In genomic region chr4:165448700-165449099, GRCh38 we compare ENCODE assay signal across 21 cellular contexts.
DNase-seq lines count a peak whose midpoint lies in the region; ATAC-seq lines count a peak whose summit lies in the region.
"Had no signal": no experiment of that assay in that cellular context is flagged by ENCODE, and none has a peak within 500 bp of the region (broad histone marks: within the 10 kb centered on the region; RNA-seq: fewer than 3 reads in every experiment).

No MANE protein-coding gene starts in this region.

- no peak overlapping the region for H3K4me3 Mint-ChIP-seq in activated CD4-positive, alpha-beta T cell treated with anti-CD3 and anti-CD28 coated beads, Interleukin-2, amount 10 ng/mL, durations not matched to agents 24 days and 14 days
- H3K4me3 Mint-ChIP-seq in stimulated activated naive CD8-positive, alpha-beta T cell treated with anti-CD3 and anti-CD28 coated beads, Interleukin-15, amount 100 ng/mL, for 72 hours = no peak overlapping the region
- H3K4me3 Mint-ChIP-seq in stimulated activated memory B cell treated with anti-CD40 and anti-IgM and Interleukin-4, amounts not matched to agents 10 μg/mL and 1 μg/mL and 100 μg/mL, for 72 hours = no peak overlapping the region
- H3K4me3 Mint-ChIP-seq: CD14-positive monocyte; CD4-positive, alpha-beta T cell; CD8-positive, alpha-beta memory T cell had no signal

- no peaks in the 10 kb centered on the region for H3K4me1 Mint-ChIP-seq in activated CD4-positive, alpha-beta T cell treated with anti-CD3 and anti-CD28 coated beads, Interleukin-2, amount 10 ng/mL, durations not matched to agents 24 days and 14 days
- H3K4me1 Mint-ChIP-seq in stimulated activated naive CD8-positive, alpha-beta T cell treated with anti-CD3 and anti-CD28 coated beads, Interleukin-15, amount 100 ng/mL, for 72 hours = no peaks in the 10 kb centered on the region
- no peaks in the 10 kb centered on the region for H3K4me1 Mint-ChIP-seq in stimulated activated memory B cell treated with anti-CD40 and anti-IgM and Interleukin-4, amounts not matched to agents 10 μg/mL and 1 μg/mL and 100 μg/mL, for 72 hours
- H3K4me1 Mint-ChIP-seq: CD14-positive monocyte had no signal

- H3K36me3 Mint-ChIP-seq in activated CD4-positive, alpha-beta T cell treated with anti-CD3 and anti-CD28 coated beads, Interleukin-2, amount 10 ng/mL, durations not matched to agents 24 days and 14 days (ENCODE audit: low read depth) = no peaks in the 10 kb centered on the region
- H3K36me3 Mint-ChIP-seq in stimulated activated memory B cell treated with anti-CD40 and anti-IgM and Interleukin-4, amounts not matched to agents 10 μg/mL and 1 μg/mL and 100 μg/mL, for 72 hours = no peaks in the 10 kb centered on the region
- H3K36me3 Mint-ChIP-seq: CD14-positive monocyte; CD8-positive, alpha-beta memory T cell had no signal

- intact Hi-C loops in activated CD4-positive, alpha-beta T cell treated with anti-CD3 and anti-CD28 coated beads, Interleukin-2, amount 10 ng/mL, durations not matched to agents 24 days and 14 days (cut with micrococcal nuclease) = no loop called here

- peak; percentile 37 for DNase-seq in activated CD4-positive, alpha-beta T cell treated with anti-CD3 and anti-CD28 coated beads, Interleukin-2, amount 10 ng/mL, durations not matched to agents 24 days and 14 days
- no peak for DNase-seq in activated CD4-positive, alpha-beta T cell treated with anti-CD3 and anti-CD28 coated beads, Interleukin-2, amount 50 U/mL, for 48 hours
- no peak for DNase-seq in stimulated activated naive CD8-positive, alpha-beta T cell treated with anti-CD3 and anti-CD28 coated beads, Interleukin-15, amount 100 ng/mL, for 72 hours
- no peak for DNase-seq in stimulated activated naive CD8-positive, alpha-beta T cell treated with anti-CD3 and anti-CD28 coated beads, Interleukin-15, Interleukin-2, amounts not matched to agents 100 U/mL and 50 U/mL, for 24 hours
- DNase-seq in cerebellar cortex (ENCODE audit: low spot score) = no peak
- DNase-seq: ACHN; AML-193; BE2C; CD4-positive, alpha-beta T cell; CD8-positive, alpha-beta memory T cell; DMS 273 treated with DMSO at 0.1 percent for 48 hours; DMS79; EL; GDM1; GM23248; H7; HCEC 1CT had no signal

- peak; percentile 68 for ATAC-seq in stimulated activated naive CD8-positive, alpha-beta T cell treated with anti-CD3 and anti-CD28 coated beads, Interleukin-15, amount 100 ng/mL, for 72 hours
- no peak for ATAC-seq in stimulated activated naive CD8-positive, alpha-beta T cell treated with anti-CD3 and anti-CD28 coated beads, Interleukin-15, Interleukin-2, amounts not matched to agents 100 U/mL and 50 U/mL, for 24 hours
- ATAC-seq in stimulated activated memory B cell treated with anti-CD40 and anti-IgM and Interleukin-4, amounts not matched to agents 10 μg/mL and 1 μg/mL and 100 μg/mL, for 72 hours = peak; percentile 34
- ATAC-seq: A549, GM12878 had no signal

- H3K9me3 Mint-ChIP-seq in activated CD4-positive, alpha-beta T cell treated with anti-CD3 and anti-CD28 coated beads, Interleukin-2, amount 10 ng/mL, durations not matched to agents 24 days and 14 days = no peaks in the 10 kb centered on the region
- no peaks in the 10 kb centered on the region for H3K9me3 Mint-ChIP-seq in stimulated activated naive CD8-positive, alpha-beta T cell treated with anti-CD3 and anti-CD28 coated beads, Interleukin-15, amount 100 ng/mL, for 72 hours
- H3K9me3 Mint-ChIP-seq in stimulated activated memory B cell treated with anti-CD40 and anti-IgM and Interleukin-4, amounts not matched to agents 10 μg/mL and 1 μg/mL and 100 μg/mL, for 72 hours = no peaks in the 10 kb centered on the region
- H3K9me3 Mint-ChIP-seq: CD4-positive, alpha-beta T cell; CD8-positive, alpha-beta memory T cell had no signal

- H3K27me3 Mint-ChIP-seq in activated CD4-positive, alpha-beta T cell treated with anti-CD3 and anti-CD28 coated beads, Interleukin-2, amount 10 ng/mL, durations not matched to agents 24 days and 14 days = peaks cover 1% of the 10 kb centered on the region
- no peaks in the 10 kb centered on the region for H3K27me3 Mint-ChIP-seq in stimulated activated naive CD8-positive, alpha-beta T cell treated with anti-CD3 and anti-CD28 coated beads, Interleukin-15, amount 100 ng/mL, for 72 hours
- no peaks in the 10 kb centered on the region for H3K27me3 Mint-ChIP-seq in stimulated activated memory B cell treated with anti-CD40 and anti-IgM and Interleukin-4, amounts not matched to agents 10 μg/mL and 1 μg/mL and 100 μg/mL, for 72 hours
- H3K27me3 Mint-ChIP-seq: CD4-positive, alpha-beta T cell had no signal

- H3K27ac Mint-ChIP-seq in activated CD4-positive, alpha-beta T cell treated with anti-CD3 and anti-CD28 coated beads, Interleukin-2, amount 10 ng/mL, durations not matched to agents 24 days and 14 days = no peak overlapping the region
- H3K27ac Mint-ChIP-seq in stimulated activated naive CD8-positive, alpha-beta T cell treated with anti-CD3 and anti-CD28 coated beads, Interleukin-15, amount 100 ng/mL, for 72 hours = no peak overlapping the region
- no peak overlapping the region for H3K27ac Mint-ChIP-seq in stimulated activated memory B cell treated with anti-CD40 and anti-IgM and Interleukin-4, amounts not matched to agents 10 μg/mL and 1 μg/mL and 100 μg/mL, for 72 hours
- H3K27ac Mint-ChIP-seq: CD14-positive monocyte; CD4-positive, alpha-beta T cell had no signal
